Comparison of ENCODE assay signal across 8 cellular contexts in genomic region chr2:74177697-74178096, GRCh38. TPM values are rescaled to one million over a fixed set of nuclear protein-coding genes. Genes with fewer than 3 reads are reported as not detected.
A peak's percentile ranks its signal among the peaks of the same experiment; 100 is the strongest.
DNase-seq lines count a peak whose midpoint lies in the region; ATAC-seq, FAIRE-seq and TF ChIP-seq lines count a peak whose summit lies in the region.

No MANE protein-coding gene starts in this region.

- peak overlapping the region; percentile 94 for H3K9ac ChIP-seq in HepG2 (ENCODE audit: insufficient read depth, low read depth, low read length)

- FAIRE-seq in HepG2 (lab: Jason Lieb, UNC) = no peak

- peaks cover 23% of the 10 kb centered on the region for H3K36me3 Mint-ChIP-seq in activated CD8-positive, alpha-beta memory T cell treated with anti-CD3 and anti-CD28 coated beads, Interleukin-2, amount 10 ng/mL, durations not matched to agents 7 days and 5 days

- H3K27me3 ChIP-seq in HepG2 (ENCODE audit: control insufficient read depth in 1 of 2, insufficient read depth in 2 of 2, low read length in 2 of 2) = no peaks in the 10 kb centered on the region; a peak in 1 of 5 replicates
- no peaks in the 10 kb centered on the region for H3K27me3 ChIP-seq in thoracic aorta (replicated peaks; ENCODE audit: insufficient read depth)

- POLR2A ChIA-PET in HepG2 (lab: Yijun Ruan, JAX) = interaction anchor here (0.7 to 2.5 kb wide), 19 partner anchors 8 to 440 kb away, joined by 3 to 53 read pairs (median 8); partner anchors contain the start of genes BOLA3, MTHFD2, STAMBP and TPRKB

- intact Hi-C loops in HepG2 (cut with micrococcal nuclease; ENCODE audit: unreplicated experiment) = loop anchor here (2.0 kb wide), 1 partner anchor 21 kb away; the partner anchor contains the start of gene MTHFD2

- H3K27me3 Mint-ChIP-seq in activated CD8-positive, alpha-beta memory T cell treated with anti-CD3 and anti-CD28 coated beads, Interleukin-2, amount 10 ng/mL, durations not matched to agents 7 days and 5 days = no peaks in the 10 kb centered on the region

- H3K9me3 ChIP-seq in HepG2 (ENCODE audit: low read length) = no peaks in the 10 kb centered on the region
- no peaks in the 10 kb centered on the region for H3K9me3 ChIP-seq in thoracic aorta

- peaks cover 34% of the 10 kb centered on the region for H4K20me1 ChIP-seq in HepG2 (ENCODE audit: insufficient read depth, low read length)

- peak overlapping the region; percentile 94 for H3K27ac Mint-ChIP-seq in activated CD8-positive, alpha-beta memory T cell treated with anti-CD3 and anti-CD28 coated beads, Interleukin-2, amount 10 ng/mL, durations not matched to agents 7 days and 5 days

- no peak overlapping the region for H2AFZ ChIP-seq in HepG2 (ENCODE audit: low read length)

- no TSS peak for BruUV-seq in HepG2 (replicated peaks; lab: Mats Ljungman, UMichigan)

- no peak for TF ChIP-seq POLR2A in HepG2 (IDR thresholded peaks at IDR 0.05; ENCODE audit: insufficient read depth in 1 of 2, low read depth in 2 of 2, low read length in 2 of 2)

- H3K36me3 ChIP-seq in HepG2 (replicated peaks in 1 of 2; ENCODE audit: control insufficient read depth in 1 of 2, insufficient read depth in 2 of 2, low read length in 2 of 2) (peaks cover 0 to 3% of the 10 kb centered on the region in 2 experiments; a peak in 1 of 5 replicates), thoracic aorta (no peaks in the 10 kb centered on the region)

- H3K79me2 ChIP-seq in HepG2 (ENCODE audit: insufficient read depth, low read length) = peaks cover 50% of the 10 kb centered on the region

- ATAC-seq in activated CD8-positive, alpha-beta memory T cell treated with anti-CD3 and anti-CD28 coated beads, Interleukin-2, amount 10 ng/mL, durations not matched to agents 7 days and 5 days = no peak
- ATAC-seq in HepG2 (no peak), thoracic aorta (ENCODE audit: insufficient number of reproducible peaks, low FRiP score, low read depth) (no peak), GM18502 (IDR thresholded peaks at IDR 0.05; ENCODE audit: poor library complexity, unreplicated experiment) (no peak)

- no peak for TF ChIP-seq EP300 in HepG2 (IDR thresholded peaks at IDR 0.05; ENCODE audit: low read depth in 2 of 2, low read length in 2 of 2)
- no peak for TF ChIP-seq EP300 in HepG2 (CRISPR knock-in tag; IDR thresholded peaks at IDR 0.05; ENCODE audit: borderline replicate concordance)

- H3K4me3 Mint-ChIP-seq in activated CD8-positive, alpha-beta memory T cell treated with anti-CD3 and anti-CD28 coated beads, Interleukin-2, amount 10 ng/mL, durations not matched to agents 7 days and 5 days = peak overlapping the region; percentile 86

- H3K4me2 ChIP-seq in HepG2 (ENCODE audit: low read depth, low read length) = peak overlapping the region; percentile 88

- H3K4me3 ChIP-seq in HepG2 (replicated peaks in 1 of 3; ENCODE audit: insufficient read depth in 1 of 3, low read depth in 2 of 3, low read length in 3 of 3) = peak overlapping the region; percentile 66 to 91 (median 82)
- peak overlapping the region; percentile 89 for H3K4me3 ChIP-seq in thoracic aorta

- no peak for DNase-seq in activated CD8-positive, alpha-beta memory T cell treated with anti-CD3 and anti-CD28 coated beads, Interleukin-2, amount 10 ng/mL, durations not matched to agents 7 days and 5 days
- DNase-seq in activated CD8-positive, alpha-beta memory T cell treated with anti-CD3 and anti-CD28 coated beads, Interleukin-2, amount 50 U/mL, for 48 hours = no peak
- DNase-seq in HepG2 (ENCODE audit: low spot score) = no peak
- DNase-seq in thoracic aorta (ENCODE audit: low spot score) = no peak
- DNase-seq in NCI-H2196 (lab: John Stamatoyannopoulos, UW; ENCODE audit: unreplicated experiment) = no peak
- DNase-seq in dermis blood vessel endothelial cell = no peak

- no peaks in the 10 kb centered on the region for H3K9me3 Mint-ChIP-seq in activated CD8-positive, alpha-beta memory T cell treated with anti-CD3 and anti-CD28 coated beads, Interleukin-2, amount 10 ng/mL, durations not matched to agents 7 days and 5 days (ENCODE audit: low read depth)

- H3K4me1 ChIP-seq in HepG2 (ENCODE audit: insufficient read depth, low read length) (peaks cover 43% of the 10 kb centered on the region), thoracic aorta (ENCODE audit: control insufficient read depth in 1 of 2, low read depth in 2 of 2) (peaks cover 23 to 39% of the 10 kb centered on the region in 2 donors)

- CTCF ChIA-PET in activated CD8-positive, alpha-beta memory T cell treated with anti-CD3 and anti-CD28 coated beads, Interleukin-2, amount 10 ng/mL, durations not matched to agents 7 days and 5 days (lab: Charles Lee) = interaction anchor here (0.8 to 4.6 kb wide), 17 partner anchors 10 to 397 kb away, joined by 3 to 51 read pairs (median 7); partner anchors contain the start of genes BOLA3 and MTHFD2
- CTCF ChIA-PET in HepG2 (lab: Yijun Ruan, JAX; ENCODE audit: low intra/inter-chr PET ratio, low total read pairs) = no interaction called here

- TF ChIP-seq CTCF in HepG2 (CRISPR knock-in tag; IDR thresholded peaks at IDR 0.05) (no peak), thoracic aorta (IDR thresholded peaks at IDR 0.05) (no peak)

- no peak for TF ChIP-seq RAD21 in HepG2 (CRISPR knock-in tag; IDR thresholded peaks at IDR 0.05)

- H3K27ac ChIP-seq in adipose tissue (ENCODE audit: low read depth, low read length) (peak overlapping the region; percentile 19), HepG2 (ENCODE audit: extremely low read length, insufficient read depth, low read length) (peak overlapping the region; percentile 96), thoracic aorta (peak overlapping the region; percentile 93 to 98)

- peaks cover 48% of the 10 kb centered on the region for H3K4me1 Mint-ChIP-seq in activated CD8-positive, alpha-beta memory T cell treated with anti-CD3 and anti-CD28 coated beads, Interleukin-2, amount 10 ng/mL, durations not matched to agents 7 days and 5 days

- in situ Hi-C loops in HepG2 (cut with HindIII; ENCODE audit: extremely low pct_ligation_motif_present, low pct_unique_long_range_greater_than_20kb) = no loop called here

RNA-seq across cellular contexts. Expression of gene MOB1A, which starts 1.0 kb away (rescaled TPM):
- 100 to 1,000 TPM; 183 to 220 TPM for total RNA-seq in activated CD8-positive, alpha-beta memory T cell treated with anti-CD3 and anti-CD28 coated beads, Interleukin-2, amount 10 ng/mL, durations not matched to agents 7 days and 5 days
- polyA plus RNA-seq in adipose tissue (10 to 100 TPM; 11.2 to 43.4 (median 33.6) TPM), HepG2 (2011; rRNA removed) (33.2 and 48.2 TPM in 2 replicates)
- total RNA-seq in HepG2 (2016; rRNA removed; fragmentation: Illumina TruSeq; extraction: Trizol) (139 and 217 TPM in 2 replicates), thoracic aorta (100 to 1,000 TPM in 1 of 2 donors, 10 to 100 TPM in 1; 97.0 to 107 TPM), dermis blood vessel endothelial cell (121 and 145 TPM in 2 replicates)
- total RNA-seq in HepG2 (2016; cell fraction: cytosol; rRNA removed; fragmentation: Illumina TruSeq; extraction: Trizol; ENCODE audit: low read depth) = 26.2 and 34.3 TPM in 2 replicates
- total RNA-seq in HepG2 (2016; cell fraction: insoluble cytoplasmic fraction; rRNA removed; fragmentation: Illumina TruSeq; extraction: Trizol) = 135 and 223 TPM in 2 replicates
- 73.7 and 77.9 TPM in 2 replicates for total RNA-seq in HepG2 (2016; cell fraction: membrane; rRNA removed; fragmentation: Illumina TruSeq; extraction: Trizol)
- total RNA-seq in HepG2 (2016; cell fraction: nucleus; rRNA removed; fragmentation: Illumina TruSeq; extraction: Trizol) = 58.0 and 69.5 TPM in 2 replicates
- 17.6 and 27.6 TPM in 2 replicates for polyA plus RNA-seq in HepG2 (2011; cell fraction: cytosol; rRNA removed)
- polyA plus RNA-seq in HepG2 (2011; cell fraction: nucleus; rRNA removed) = 10.7 and 17.1 TPM in 2 replicates
- polyA plus RNA-seq in HepG2 (2012) = 42.5 and 50.3 TPM in 2 replicates
- 18.1 and 21.3 TPM in 2 replicates for polyA plus RNA-seq in HepG2 (2016; cell fraction: cytosol; fragmentation: Illumina TruSeq; extraction: Trizol; ENCODE audit: low read depth)
- 128 and 131 TPM in 2 replicates for polyA plus RNA-seq in HepG2 (2016; cell fraction: insoluble cytoplasmic fraction; fragmentation: Illumina TruSeq; extraction: Trizol; ENCODE audit: low read depth)
- 35.8 and 42.0 TPM in 2 replicates for polyA plus RNA-seq in HepG2 (2016; cell fraction: membrane; fragmentation: Illumina TruSeq; extraction: Trizol; ENCODE audit: low read depth)
- polyA plus RNA-seq in HepG2 (2016; cell fraction: nucleus; fragmentation: Illumina TruSeq; extraction: Trizol; ENCODE audit: insufficient read depth, low read depth) = 52.2 and 58.5 TPM in 2 replicates
- polyA minus RNA-seq in HepG2 (2011; rRNA and poly(A)+ RNA removed; ENCODE audit: low replicate concordance) = 17.0 and 33.6 TPM in 2 replicates
- polyA minus RNA-seq in HepG2 (2011; cell fraction: cytosol; rRNA and poly(A)+ RNA removed) = 28.0 and 36.2 TPM in 2 replicates
- polyA minus RNA-seq in HepG2 (2011; cell fraction: nucleus; rRNA and poly(A)+ RNA removed) = 30.4 and 30.7 TPM in 2 replicates

RNA-seq across cellular contexts. Expression of gene MTHFD2, which starts 20.7 kb away (rescaled TPM):
- 100 to 1,000 TPM; 215 to 293 TPM for total RNA-seq in activated CD8-positive, alpha-beta memory T cell treated with anti-CD3 and anti-CD28 coated beads, Interleukin-2, amount 10 ng/mL, durations not matched to agents 7 days and 5 days
- 10 to 100 TPM; 36.1 to 55.4 (median 41.0) TPM for polyA plus RNA-seq in adipose tissue
- 188 and 281 TPM in 2 replicates for total RNA-seq in HepG2 (2016; rRNA removed; fragmentation: Illumina TruSeq; extraction: Trizol)
- total RNA-seq in HepG2 (2016; cell fraction: cytosol; rRNA removed; fragmentation: Illumina TruSeq; extraction: Trizol; ENCODE audit: low read depth) = 38.9 and 41.2 TPM in 2 replicates
- total RNA-seq in HepG2 (2016; cell fraction: insoluble cytoplasmic fraction; rRNA removed; fragmentation: Illumina TruSeq; extraction: Trizol) = 188 and 279 TPM in 2 replicates
- total RNA-seq in HepG2 (2016; cell fraction: membrane; rRNA removed; fragmentation: Illumina TruSeq; extraction: Trizol) = 132 and 142 TPM in 2 replicates
- total RNA-seq in HepG2 (2016; cell fraction: nucleus; rRNA removed; fragmentation: Illumina TruSeq; extraction: Trizol) = 70.7 and 79.0 TPM in 2 replicates
- 197 and 269 TPM in 2 replicates for polyA plus RNA-seq in HepG2 (2011; rRNA removed)
- 162 and 205 TPM in 2 replicates for polyA plus RNA-seq in HepG2 (2011; cell fraction: cytosol; rRNA removed)
- polyA plus RNA-seq in HepG2 (2011; cell fraction: nucleus; rRNA removed) = 88.5 and 89.7 TPM in 2 replicates
- 224 and 287 TPM in 2 replicates for polyA plus RNA-seq in HepG2 (2012)
- 31.0 and 33.2 TPM in 2 replicates for polyA plus RNA-seq in HepG2 (2016; cell fraction: cytosol; fragmentation: Illumina TruSeq; extraction: Trizol; ENCODE audit: low read depth)
- 225 and 240 TPM in 2 replicates for polyA plus RNA-seq in HepG2 (2016; cell fraction: insoluble cytoplasmic fraction; fragmentation: Illumina TruSeq; extraction: Trizol; ENCODE audit: low read depth)
- 83.1 and 83.6 TPM in 2 replicates for polyA plus RNA-seq in HepG2 (2016; cell fraction: membrane; fragmentation: Illumina TruSeq; extraction: Trizol; ENCODE audit: low read depth)
- polyA plus RNA-seq in HepG2 (2016; cell fraction: nucleus; fragmentation: Illumina TruSeq; extraction: Trizol; ENCODE audit: insufficient read depth, low read depth) = 100 and 101 TPM in 2 replicates
- polyA minus RNA-seq in HepG2 (2011; rRNA and poly(A)+ RNA removed; ENCODE audit: low replicate concordance) = 148 and 336 TPM in 2 replicates
- 201 and 205 TPM in 2 replicates for polyA minus RNA-seq in HepG2 (2011; cell fraction: cytosol; rRNA and poly(A)+ RNA removed)
- 97.9 and 128 TPM in 2 replicates for polyA minus RNA-seq in HepG2 (2011; cell fraction: nucleus; rRNA and poly(A)+ RNA removed)
- 100 to 1,000 TPM in 1 of 2 donors, 10 to 100 TPM in 1; 93.3 to 216 TPM for total RNA-seq in thoracic aorta
- 28.6 and 91.0 TPM in 2 replicates for total RNA-seq in dermis blood vessel endothelial cell

RNA-seq across cellular contexts. Expression of gene BOLA3, which starts 30.0 kb away (rescaled TPM):
- 10 to 100 TPM; 69.5 to 76.1 TPM for total RNA-seq in activated CD8-positive, alpha-beta memory T cell treated with anti-CD3 and anti-CD28 coated beads, Interleukin-2, amount 10 ng/mL, durations not matched to agents 7 days and 5 days
- polyA plus RNA-seq in adipose tissue (10 to 100 TPM; 31.1 to 67.8 (median 65.0) TPM), HepG2 (2011; rRNA removed) (59.1 and 89.7 TPM in 2 replicates)
- total RNA-seq in HepG2 (2016; rRNA removed; fragmentation: Illumina TruSeq; extraction: Trizol) (170 and 172 TPM in 2 replicates), thoracic aorta (10 to 100 TPM; 17.2 to 21.1 TPM), dermis blood vessel endothelial cell (23.7 and 24.3 TPM in 2 replicates)
- 719 and 870 TPM in 2 replicates for total RNA-seq in HepG2 (2016; cell fraction: cytosol; rRNA removed; fragmentation: Illumina TruSeq; extraction: Trizol; ENCODE audit: low read depth)
- 161 and 184 TPM in 2 replicates for total RNA-seq in HepG2 (2016; cell fraction: insoluble cytoplasmic fraction; rRNA removed; fragmentation: Illumina TruSeq; extraction: Trizol)
- total RNA-seq in HepG2 (2016; cell fraction: membrane; rRNA removed; fragmentation: Illumina TruSeq; extraction: Trizol) = 416 and 482 TPM in 2 replicates
- 51.5 and 52.9 TPM in 2 replicates for total RNA-seq in HepG2 (2016; cell fraction: nucleus; rRNA removed; fragmentation: Illumina TruSeq; extraction: Trizol)
- 70.2 and 71.9 TPM in 2 replicates for polyA plus RNA-seq in HepG2 (2011; cell fraction: cytosol; rRNA removed)
- polyA plus RNA-seq in HepG2 (2011; cell fraction: nucleus; rRNA removed) = 16.6 and 17.4 TPM in 2 replicates
- 58.8 and 77.2 TPM in 2 replicates for polyA plus RNA-seq in HepG2 (2012)
- 917 and 1,024 TPM in 2 replicates for polyA plus RNA-seq in HepG2 (2016; cell fraction: cytosol; fragmentation: Illumina TruSeq; extraction: Trizol; ENCODE audit: low read depth)
- 174 and 187 TPM in 2 replicates for polyA plus RNA-seq in HepG2 (2016; cell fraction: insoluble cytoplasmic fraction; fragmentation: Illumina TruSeq; extraction: Trizol; ENCODE audit: low read depth)
- 432 and 498 TPM in 2 replicates for polyA plus RNA-seq in HepG2 (2016; cell fraction: membrane; fragmentation: Illumina TruSeq; extraction: Trizol; ENCODE audit: low read depth)
- polyA plus RNA-seq in HepG2 (2016; cell fraction: nucleus; fragmentation: Illumina TruSeq; extraction: Trizol; ENCODE audit: insufficient read depth, low read depth) = 94.6 and 103 TPM in 2 replicates
- polyA minus RNA-seq in HepG2 (2011; rRNA and poly(A)+ RNA removed; ENCODE audit: low replicate concordance) = 8.3 and 15.8 TPM in 2 replicates
- 12.3 and 18.9 TPM in 2 replicates for polyA minus RNA-seq in HepG2 (2011; cell fraction: cytosol; rRNA and poly(A)+ RNA removed)
- 10.9 and 11.2 TPM in 2 replicates for polyA minus RNA-seq in HepG2 (2011; cell fraction: nucleus; rRNA and poly(A)+ RNA removed)

Comparison
In these comparisons a context has a peak if more than half of its experiments do, and no peak if none do; other contexts are left out.
1. H3K27ac ChIP-seq: peak in every context shown above with its lines; median percentile 96 in HepG2; 96 in thoracic aorta; 19 in adipose tissue.